ENCODE assay signal across 8 cellular contexts in genomic region chr2:172806426-172807008, GRCh38.
DNase-seq lines count a peak whose midpoint lies in the region; ATAC-seq, FAIRE-seq and TF ChIP-seq lines count a peak whose summit lies in the region.

No MANE protein-coding gene starts in this region.

- H3K9me3 Mint-ChIP-seq in GM23338: peaks cover 29% of the 10 kb centered on the region

- H3K27me3 ChIP-seq in GM23338 (ENCODE audit: insufficient read depth) (no peaks in the 10 kb centered on the region), K562 (ENCODE audit: control insufficient read depth in 2 of 2, insufficient read depth in 2 of 2, low read length in 2 of 2) (no peaks in the 10 kb centered on the region), tibial nerve (no peaks in the 10 kb centered on the region)

- no peaks in the 10 kb centered on the region for H3K79me2 ChIP-seq in GM23338 (replicated peaks; ENCODE audit: insufficient read depth)
- H3K79me2 ChIP-seq in K562 (ENCODE audit: control insufficient read depth, insufficient read depth, low read length): no peaks in the 10 kb centered on the region

- 0 out of 2 replicates have a peak overlapping the region, but pooled peaks have one; percentile 5 for H3K27ac Mint-ChIP-seq in GM23338

- peak; percentile 79 for FAIRE-seq in K562 (lab: Jason Lieb, UNC)

- no peak overlapping the region for H3K4me3 Mint-ChIP-seq in GM23338

- H3K27ac ChIP-seq in GM23338 (ENCODE audit: low read depth) (no peak overlapping the region), K562 (ENCODE audit: extremely low read depth, low read depth, low read length) (no peak overlapping the region), tibial nerve (no peak overlapping the region)

- H3K4me2 ChIP-seq in GM23338 (no peak overlapping the region), K562 (ENCODE audit: insufficient read depth, low read length) (no peak overlapping the region)

- H3K9ac ChIP-seq in K562 (ENCODE audit: insufficient read depth in 1 of 2, low read depth in 2 of 2, low read length in 2 of 2): no peak overlapping the region

- WGBS in K562 (ENCODE audit: insufficient coverage, low coverage, missing lambda C conversion rate): 1% methylated on average over 5 of the region's 5 CpGs
- WGBS in tibial nerve, 2 donors: 29 to 35% methylated on average over 5 of the region's 5 CpGs

- ATAC-seq in GM23338: peak; percentile 62
- ATAC-seq in K562: peak; percentile 51
- ATAC-seq in GM18868 (IDR thresholded peaks at IDR 0.05; ENCODE audit: unreplicated experiment): no peak
- ATAC-seq in HG02763 (IDR thresholded peaks at IDR 0.05; ENCODE audit: unreplicated experiment): no peak

- no peaks in the 10 kb centered on the region; the same call in 1 of the 2 replicates for H3K36me3 ChIP-seq in GM23338 (ENCODE audit: insufficient read depth)
- no peaks in the 10 kb centered on the region for H3K36me3 ChIP-seq in K562 (ENCODE audit: control insufficient read depth, insufficient read depth, low read length)
- no peaks in the 10 kb centered on the region for H3K36me3 ChIP-seq in tibial nerve

- in situ Hi-C loops in K562 (cut with MboI): loop anchor here (5.0 kb wide), 1 partner anchor 126 kb away; no protein-coding TSS in a partner anchor

- H3K27me3 Mint-ChIP-seq in GM23338 (ENCODE audit: insufficient read depth, low read depth, poor library complexity): peaks cover 3% of the 10 kb centered on the region

- peak; percentile 98 for TF ChIP-seq CTCF in AG10803 (conservative IDR thresholded peaks at IDR 0.05; ENCODE audit: low read length)
- peak; percentile 86 to 89 for TF ChIP-seq CTCF in GM23338 (conservative IDR thresholded peaks at IDR 0.05; ENCODE audit: low read depth in 2 of 2)
- peak; percentile 66 to 88 (median 80) for TF ChIP-seq CTCF in K562 (IDR thresholded peaks at IDR 0.05 in 2 of 3, conservative IDR thresholded peaks at IDR 0.05 in 1 of 3; ENCODE audit: insufficient read depth in 2 of 3, low read depth in 1 of 3, low read length in 3 of 3)
- TF ChIP-seq CTCF in tibial nerve (IDR thresholded peaks at IDR 0.05): peak; percentile 74 to 90 (median 75)

- peak; percentile 82 to 92 for TF ChIP-seq RAD21 in K562 (CRISPR knock-in tag; conservative IDR thresholded peaks at IDR 0.05 in 1 of 2, IDR thresholded peaks at IDR 0.05 in 1 of 2)

- H3F3A ChIP-seq in GM23338 (replicated peaks; ENCODE audit: low read depth): no peaks in the 10 kb centered on the region

- H3K4me1 Mint-ChIP-seq in GM23338: peaks cover 10% of the 10 kb centered on the region; the same call in 2 of the 3 replicates

- intact Hi-C loops in K562 (cut with micrococcal nuclease): loop anchor here (2.0 kb wide), 2 partner anchors 126 to 220 kb away; no protein-coding TSS in a partner anchor

- no peaks in the 10 kb centered on the region for H3K9me3 ChIP-seq in K562 (replicated peaks; ENCODE audit: control insufficient read depth, insufficient read depth, low read depth, low read length)
- peaks cover 0 to 13% (median 0%) of the 10 kb centered on the region in 4 donors for H3K9me3 ChIP-seq in tibial nerve

- no peak overlapping the region for H3K4me3 ChIP-seq in AG10803 (ENCODE audit: low read length)
- H3K4me3 ChIP-seq in GM23338: no peak overlapping the region
- H3K4me3 ChIP-seq in K562: no peak overlapping the region
- H3K4me3 ChIP-seq in tibial nerve: no peak overlapping the region

- POLR2A ChIA-PET in K562 (lab: Yijun Ruan, JAX): interaction anchor here (1.0 kb wide), 1 partner anchor 34 kb away, joined by 4 read pairs; no protein-coding TSS in a partner anchor

- H3K4me1 ChIP-seq in GM23338 (ENCODE audit: insufficient read depth) (no peaks in the 10 kb centered on the region), K562 (replicated peaks in 1 of 2; ENCODE audit: control insufficient read depth in 2 of 2, insufficient read depth in 2 of 2, low read length in 2 of 2) (no peaks in the 10 kb centered on the region), tibial nerve (peaks cover 0 to 5% (median 0%) of the 10 kb centered on the region in 4 donors)

- H3K36me3 Mint-ChIP-seq in GM23338 (ENCODE audit: low read depth): peaks cover 26% of the 10 kb centered on the region

- no TSS peak for BruUV-seq in K562 (replicated peaks; lab: Mats Ljungman, UMichigan)

- H3K9me1 ChIP-seq in K562 (ENCODE audit: control insufficient read depth, insufficient read depth, low read length): no peaks in the 10 kb centered on the region

- DNase-seq in AG10803 (ENCODE audit: low read depth): peak; percentile 60
- peak; percentile 69 for DNase-seq in GM23338 (ENCODE audit: low spot score)
- peak; percentile 31 for DNase-seq in NCI-H510A (lab: John Stamatoyannopoulos, UW)
- peak; percentile 17 to 38 (median 26) for DNase-seq in K562 (ENCODE audit: extremely low read depth in 1 of 4, low spot score in 3 of 4)
- DNase-seq in inferior parietal cortex (ENCODE audit: extremely low spot score): peak; percentile 82
- no peak for DNase-seq in tibial nerve (ENCODE audit: low spot score in 2 of 2)

- H4K20me1 ChIP-seq in GM23338 (replicated peaks; ENCODE audit: insufficient read depth) (no peaks in the 10 kb centered on the region), K562 (replicated peaks; ENCODE audit: control insufficient read depth, insufficient read depth, low read length) (no peaks in the 10 kb centered on the region)

- H3K9me2 ChIP-seq in GM23338 (ENCODE audit: insufficient read depth): no peaks in the 10 kb centered on the region

- TF ChIP-seq POLR2A in K562 (conservative IDR thresholded peaks at IDR 0.05) (no peak), tibial nerve (IDR thresholded peaks at IDR 0.05) (no peak)

- H2AFZ ChIP-seq in GM23338 (peak overlapping the region; percentile 35; the same call in 1 of the 2 replicates), K562 (ENCODE audit: low read depth, low read length) (no peak overlapping the region)

- TF ChIP-seq EP300 in K562 (IDR thresholded peaks at IDR 0.05; ENCODE audit: low read length) (no peak), tibial nerve (IDR thresholded peaks at IDR 0.05) (no peak)

- CTCF ChIA-PET in K562 (lab: Yijun Ruan, JAX; ENCODE audit: low intra/inter-chr PET ratio): interaction anchor here (0.6 to 2.3 kb wide), 2 partner anchors 125 to 1538 kb away, joined by 3 to 15 read pairs; no protein-coding TSS in a partner anchor

TF ChIP-seq in GM23338, 12 proteins besides CTCF, POLR2A, EP300 and RAD21:
- no peak for TF ChIP-seq STAT1 (IDR thresholded peaks at IDR 0.05; ENCODE audit: unreplicated experiment)

TF ChIP-seq in K562, 482 proteins besides CTCF, POLR2A, EP300 and RAD21:
- no peak for TF ChIP-seq NR2C1 (IDR thresholded peaks at IDR 0.05)
- TF ChIP-seq NR2C1 (tag; IDR thresholded peaks at IDR 0.05): no peak
- TF ChIP-seq SMC3 (conservative IDR thresholded peaks at IDR 0.05; ENCODE audit: insufficient read depth, low read depth, low read length): peak; percentile 68; the same call in 1 of the 2 replicates
- peak; percentile 78 for TF ChIP-seq DEAF1 (CRISPR knock-in tag; IDR thresholded peaks at IDR 0.05)
- no peak for TF ChIP-seq CGGBP1 (CRISPR knock-in tag; IDR thresholded peaks at IDR 0.05)

Comparison
In these comparisons a context has a peak if more than half of its experiments do, and no peak if none do; other contexts are left out.
1. DNase-seq: peak in AG10803 (single experiment), GM23338 (single experiment), NCI-H510A (single experiment), K562 (4 of 4) and inferior parietal cortex (single experiment); none in tibial nerve (0 of 2).
2. ATAC-seq: peak in GM23338 (single experiment) and K562 (single experiment); none in GM18868 (single experiment) and HG02763 (single experiment).
3. Peak in every context shown above with its lines, with median percentiles within 50 percentile points of each other: CTCF ChIP-seq.